In genomic region chr17:37090941-37091340, GRCh38 we compare ENCODE assay signal across 15 cellular contexts.
DNase-seq lines count a peak whose midpoint lies in the region; ATAC-seq and TF ChIP-seq lines count a peak whose summit lies in the region.
"Had no signal": no experiment of that assay in that cellular context is flagged by ENCODE, and none has a peak within 500 bp of the region (broad histone marks: within the 10 kb centered on the region; RNA-seq: fewer than 3 reads in every experiment).

No MANE protein-coding gene starts in this region.

- CTCF ChIA-PET in CD4-positive, alpha-beta memory T cell (lab: Charles Lee; ENCODE audit: partially characterized antibody), result interaction anchor here (1.5 kb wide), 1 partner anchor 32 kb away, joined by 3 read pairs; no protein-coding TSS in a partner anchor

- H3K27ac ChIP-seq in CD4-positive, alpha-beta memory T cell (ENCODE audit: low read depth, low read length), result peak overlapping the region; percentile 71
- H3K27ac ChIP-seq in KOPT-K1 (ENCODE audit: low read depth, low read length, poor library complexity, severe bottlenecking) (peak overlapping the region; percentile 15), uterus (no peak overlapping the region)

- peaks cover 43% of the 10 kb centered on the region for H3K4me1 ChIP-seq in CD4-positive, alpha-beta memory T cell (ENCODE audit: insufficient read depth, low read length)
- no peaks in the 10 kb centered on the region for H3K4me1 ChIP-seq in uterus

- no peaks in the 10 kb centered on the region for H3K27me3 Mint-ChIP-seq in CD4-positive, alpha-beta memory T cell
- H3K27me3 Mint-ChIP-seq in activated T-helper 1 cell treated with anti-CD3 and anti-CD28 coated beads, Interleukin-12 subunit alpha, Interleukin-12 subunit beta, Interleukin-2, Interleukin-4 antibody, amounts not matched to agents 30 ng/mL and 10 ng/mL and 1 ng/mL, durations not matched to agents 14 hours and 24 hours and 36 hours (ENCODE audit: insufficient read depth), result no peaks in the 10 kb centered on the region
- no peaks in the 10 kb centered on the region for H3K27me3 Mint-ChIP-seq in natural killer cell treated with Interleukin-12 subunit alpha and Interleukin-12 subunit beta and Interleukin-15 and Interleukin-18, amount 100 ng/mL, for 72 hours
- H3K27me3 Mint-ChIP-seq: activated B cell treated with CpG ODN at 0.5 μM for 24 hours had no signal

- H3K9me3 ChIP-seq in CD4-positive, alpha-beta memory T cell (ENCODE audit: control insufficient read depth in 1 of 2, low read length in 2 of 2), result no peaks in the 10 kb centered on the region
- H3K9me3 ChIP-seq in KOPT-K1 (ENCODE audit: insufficient read depth, low read length, poor library complexity, severe bottlenecking), result no peaks in the 10 kb centered on the region
- no peaks in the 10 kb centered on the region for H3K9me3 ChIP-seq in uterus
- H3K9me3 ChIP-seq: adrenal gland, thoracic aorta had no signal

- H3K27me3 ChIP-seq in CD4-positive, alpha-beta memory T cell (ENCODE audit: insufficient read depth, low read length), result no peaks in the 10 kb centered on the region
- no peaks in the 10 kb centered on the region for H3K27me3 ChIP-seq in uterus
- H3K27me3 ChIP-seq: adrenal gland had no signal

- intact Hi-C loops in CD4-positive, alpha-beta memory T cell (cut with micrococcal nuclease), result no loop called here
- intact Hi-C loops in activated T-helper 1 cell treated with anti-CD3 and anti-CD28 coated beads, Interleukin-12 subunit alpha, Interleukin-12 subunit beta, Interleukin-2, Interleukin-4 antibody, amounts not matched to agents 30 ng/mL and 10 ng/mL and 1 ng/mL, durations not matched to agents 14 hours and 24 hours and 36 hours (cut with micrococcal nuclease), result no loop called here
- intact Hi-C loops in uterus (cut with DNase I; ENCODE audit: low total_unique reads), result no loop called here

- no peak for DNase-seq in CD4-positive, alpha-beta memory T cell
- DNase-seq in activated T-helper 1 cell treated with anti-CD3 and anti-CD28 coated beads, Interleukin-12 subunit alpha, Interleukin-12 subunit beta, Interleukin-2, Interleukin-4 antibody, amounts not matched to agents 30 ng/mL and 10 ng/mL and 1 ng/mL, durations not matched to agents 14 hours and 24 hours and 36 hours (ENCODE audit: low spot score), result no peak
- DNase-seq in natural killer cell treated with Interleukin-12 subunit alpha and Interleukin-12 subunit beta and Interleukin-15 and Interleukin-18, amount 100 ng/mL, for 72 hours (ENCODE audit: low spot score), result no peak
- no peak for DNase-seq in C1 segment of cervical spinal cord (lab: John Stamatoyannopoulos, UW)
- DNase-seq in stimulated activated CD4-positive, alpha-beta T cell treated with anti-CD3 and anti-CD28 coated beads, Interleukin-15, amount 100 ng/mL, for 24 hours, result no peak
- DNase-seq in uterus, result no peak
- DNase-seq: activated B cell treated with CpG ODN at 0.5 μM for 24 hours; activated CD8-positive, alpha-beta memory T cell treated with anti-CD3 and anti-CD28 coated beads, Interleukin-2, amount 50 U/mL, for 4 hours; adrenal gland; NCI-H2081 treated with DMSO at 0.1 percent for 48 hours; NCI-H69; nucleus accumbens; stimulated activated CD4-positive, alpha-beta T cell treated with anti-CD3 and anti-CD28 coated beads, Interleukin-4, amount 100 ng/mL, for 4 hours had no signal

- POLR2A ChIA-PET in CD4-positive, alpha-beta memory T cell (lab: Charles Lee; ENCODE audit: partially characterized antibody), result interaction anchor here (1.4 kb wide), 1 partner anchor 11 kb away, joined by 3 read pairs; no protein-coding TSS in a partner anchor

- no peak overlapping the region for H3K4me3 ChIP-seq in CD4-positive, alpha-beta memory T cell (ENCODE audit: low read length in 2 of 2)
- no peak overlapping the region for H3K4me3 ChIP-seq in uterus
- H3K4me3 ChIP-seq: adrenal gland, thoracic aorta had no signal

- no peak for ATAC-seq in natural killer cell treated with Interleukin-12 subunit alpha and Interleukin-12 subunit beta and Interleukin-15 and Interleukin-18, amount 100 ng/mL, for 72 hours

- peaks cover 2% of the 10 kb centered on the region for H3K36me3 ChIP-seq in CD4-positive, alpha-beta memory T cell (ENCODE audit: insufficient read depth, low read length)
- H3K36me3 ChIP-seq in KOPT-K1 (ENCODE audit: insufficient read depth, low read length), result peaks cover 91% of the 10 kb centered on the region
- H3K36me3 ChIP-seq in uterus, result no peaks in the 10 kb centered on the region

- H3K9me3 Mint-ChIP-seq in CD4-positive, alpha-beta memory T cell, result no peaks in the 10 kb centered on the region
- H3K9me3 Mint-ChIP-seq in activated T-helper 1 cell treated with anti-CD3 and anti-CD28 coated beads, Interleukin-12 subunit alpha, Interleukin-12 subunit beta, Interleukin-2, Interleukin-4 antibody, amounts not matched to agents 30 ng/mL and 10 ng/mL and 1 ng/mL, durations not matched to agents 14 hours and 24 hours and 36 hours, result no peaks in the 10 kb centered on the region
- H3K9me3 Mint-ChIP-seq in natural killer cell treated with Interleukin-12 subunit alpha and Interleukin-12 subunit beta and Interleukin-15 and Interleukin-18, amount 100 ng/mL, for 72 hours, result no peaks in the 10 kb centered on the region
- H3K9me3 Mint-ChIP-seq: activated B cell treated with CpG ODN at 0.5 μM for 24 hours had no signal

- H3K27ac Mint-ChIP-seq in CD4-positive, alpha-beta memory T cell, result peak overlapping the region; percentile 84 to 97 (median 95)
- H3K27ac Mint-ChIP-seq in activated T-helper 1 cell treated with anti-CD3 and anti-CD28 coated beads, Interleukin-12 subunit alpha, Interleukin-12 subunit beta, Interleukin-2, Interleukin-4 antibody, amounts not matched to agents 30 ng/mL and 10 ng/mL and 1 ng/mL, durations not matched to agents 14 hours and 24 hours and 36 hours, result peak overlapping the region; percentile 87
- peak overlapping the region; percentile 92 to 95 for H3K27ac Mint-ChIP-seq in natural killer cell treated with Interleukin-12 subunit alpha and Interleukin-12 subunit beta and Interleukin-15 and Interleukin-18, amount 100 ng/mL, for 72 hours
- H3K27ac Mint-ChIP-seq: activated B cell treated with CpG ODN at 0.5 μM for 24 hours had no signal

- no peak for TF ChIP-seq POLR2A in uterus (IDR thresholded peaks at IDR 0.05)

- H3K4me3 Mint-ChIP-seq in CD4-positive, alpha-beta memory T cell, result peak overlapping the region in 3 of 8 donors; percentile 11 to 22 (median 17)
- H3K4me3 Mint-ChIP-seq in activated T-helper 1 cell treated with anti-CD3 and anti-CD28 coated beads, Interleukin-12 subunit alpha, Interleukin-12 subunit beta, Interleukin-2, Interleukin-4 antibody, amounts not matched to agents 30 ng/mL and 10 ng/mL and 1 ng/mL, durations not matched to agents 14 hours and 24 hours and 36 hours, result no peak overlapping the region
- H3K4me3 Mint-ChIP-seq in natural killer cell treated with Interleukin-12 subunit alpha and Interleukin-12 subunit beta and Interleukin-15 and Interleukin-18, amount 100 ng/mL, for 72 hours, result peak overlapping the region; percentile 88
- H3K4me3 Mint-ChIP-seq: activated B cell treated with CpG ODN at 0.5 μM for 24 hours had no signal

- H3K4me1 Mint-ChIP-seq in CD4-positive, alpha-beta memory T cell, result peaks cover 40 to 73% (median 44%) of the 10 kb centered on the region in 4 donors
- H3K4me1 Mint-ChIP-seq in activated T-helper 1 cell treated with anti-CD3 and anti-CD28 coated beads, Interleukin-12 subunit alpha, Interleukin-12 subunit beta, Interleukin-2, Interleukin-4 antibody, amounts not matched to agents 30 ng/mL and 10 ng/mL and 1 ng/mL, durations not matched to agents 14 hours and 24 hours and 36 hours (ENCODE audit: low read depth), result peaks cover 51% of the 10 kb centered on the region
- peaks cover 47 to 57% of the 10 kb centered on the region in 2 donors for H3K4me1 Mint-ChIP-seq in natural killer cell treated with Interleukin-12 subunit alpha and Interleukin-12 subunit beta and Interleukin-15 and Interleukin-18, amount 100 ng/mL, for 72 hours (ENCODE audit: low read depth in 2 of 2)

- no peak for TF ChIP-seq CTCF in uterus (IDR thresholded peaks at IDR 0.05)

- H3K36me3 Mint-ChIP-seq in CD4-positive, alpha-beta memory T cell, result peaks cover 14 to 32% of the 10 kb centered on the region in 2 donors
- peaks cover 34% of the 10 kb centered on the region for H3K36me3 Mint-ChIP-seq in activated T-helper 1 cell treated with anti-CD3 and anti-CD28 coated beads, Interleukin-12 subunit alpha, Interleukin-12 subunit beta, Interleukin-2, Interleukin-4 antibody, amounts not matched to agents 30 ng/mL and 10 ng/mL and 1 ng/mL, durations not matched to agents 14 hours and 24 hours and 36 hours (ENCODE audit: low read depth)
- peaks cover 6% of the 10 kb centered on the region for H3K36me3 Mint-ChIP-seq in natural killer cell treated with Interleukin-12 subunit alpha and Interleukin-12 subunit beta and Interleukin-15 and Interleukin-18, amount 100 ng/mL, for 72 hours

Comparison
In these comparisons a context has a peak if more than half of its experiments do, and no peak if none do; other contexts are left out.
1. H3K27ac ChIP-seq: peak in CD4-positive, alpha-beta memory T cell (single experiment) and KOPT-K1 (single experiment); none in uterus (0 of 2).
2. Peak in every context shown above with its lines, with median percentiles within 50 percentile points of each other: H3K27ac Mint-ChIP-seq.